In genomic region chr3:69080233-69080644, GRCh38 we compare ENCODE assay signal across 8 cellular contexts. TPM values are rescaled to one million over a fixed set of nuclear protein-coding genes. Genes with fewer than 3 reads are reported as not detected.
A peak's percentile ranks its signal among the peaks of the same experiment; 100 is the strongest.
DNase-seq lines count a peak whose midpoint lies in the region; ATAC-seq and TF ChIP-seq lines count a peak whose summit lies in the region.

Gene UBA3, minus strand, starts transcription at chr3:69080365. Its CDS starts 12 bp downstream, at chr3:69080353.

- POLR2A ChIA-PET in CD8-positive, alpha-beta T cell (lab: Charles Lee), result interaction anchor here (0.7 to 3.4 kb wide), 3 partner anchors 10 to 1419 kb away, joined by 3 to 16 read pairs (median 5); partner anchors contain the start of gene TMF1

- H3K9me3 ChIP-seq in CD8-positive, alpha-beta T cell (ENCODE audit: low read length), result no peaks in the 10 kb centered on the region
- no peaks in the 10 kb centered on the region for H3K9me3 ChIP-seq in NT2/D1 (ENCODE audit: insufficient read depth, low read length)

- peaks cover 25% of the 10 kb centered on the region for H3K36me3 Mint-ChIP-seq in CD8-positive, alpha-beta T cell
- peaks cover 5% of the 10 kb centered on the region for H3K36me3 Mint-ChIP-seq in mesothelial cell of epicardium

- in situ Hi-C loops in endometrial microvascular endothelial cells (cut with HindIII; ENCODE audit: inconsistent ontology term, low pct_unique_long_range_greater_than_20kb, low sequenced_read_pairs), result loop anchor here (10.0 kb wide), 1 partner anchor 85 kb away; no protein-coding TSS in a partner anchor

- H3K27ac ChIP-seq in CD8-positive, alpha-beta T cell (ENCODE audit: low read depth, low read length), result peak within 1 kb of the TSS; percentile 56

- no peaks in the 10 kb centered on the region for H3K27me3 Mint-ChIP-seq in CD8-positive, alpha-beta T cell (ENCODE audit: low read depth)
- no peaks in the 10 kb centered on the region for H3K27me3 Mint-ChIP-seq in mesothelial cell of epicardium (ENCODE audit: low read depth)

- CTCF ChIA-PET in CD8-positive, alpha-beta T cell (lab: Charles Lee), result no interaction called here

- peak within 1 kb of the TSS; percentile 60 for H3K4me3 ChIP-seq in CD8-positive, alpha-beta T cell (ENCODE audit: low read depth, low read length)
- peak within 1 kb of the TSS; percentile 76 for H3K4me3 ChIP-seq in NT2/D1 (ENCODE audit: insufficient read length, low read depth)

- H3K36me3 ChIP-seq in CD8-positive, alpha-beta T cell (ENCODE audit: insufficient read depth, low read length), result no peaks in the 10 kb centered on the region
- H3K36me3 ChIP-seq in NT2/D1 (ENCODE audit: insufficient read depth, insufficient read length, low read length), result peaks cover 18% of the 10 kb centered on the region

- H3K4me1 ChIP-seq in CD8-positive, alpha-beta T cell (ENCODE audit: insufficient read depth, low read length), result peaks cover 60% of the 10 kb centered on the region
- H3K4me1 ChIP-seq in NT2/D1 (ENCODE audit: insufficient read depth, insufficient read length), result no peaks in the 10 kb centered on the region

- peaks cover 68% of the 10 kb centered on the region for H3K4me1 Mint-ChIP-seq in CD8-positive, alpha-beta T cell (ENCODE audit: low read depth)
- H3K4me1 Mint-ChIP-seq in mesothelial cell of epicardium, result peaks cover 44% of the 10 kb centered on the region

- no peaks in the 10 kb centered on the region for H3K27me3 ChIP-seq in CD8-positive, alpha-beta T cell (ENCODE audit: insufficient read depth, low read length)
- no peaks in the 10 kb centered on the region for H3K27me3 ChIP-seq in NT2/D1 (ENCODE audit: insufficient read depth, insufficient read length)

- no peak for TF ChIP-seq CTCF in CD8-positive, alpha-beta T cell (IDR thresholded peaks at IDR 0.05)
- TF ChIP-seq CTCF in mesothelial cell of epicardium (IDR thresholded peaks at IDR 0.05; ENCODE audit: unreplicated experiment), result no peak

- peak within 1 kb of the TSS; percentile 94 for H3K9ac ChIP-seq in NT2/D1 (ENCODE audit: insufficient read length, low read depth)

- intact Hi-C loops in CD8-positive, alpha-beta T cell (cut with DNase I, micrococcal nuclease), result loop anchor here (1.0 to 10.0 kb wide), 5 partner anchors 15 to 1425 kb away; partner anchors contain the start of genes EOGT (in 2 of the 2), SUCLG2 (in 1 of the 2) and TMF1 (in 1 of the 2)

- ATAC-seq in CD8-positive, alpha-beta T cell, result peak; percentile 76
- peak; percentile 17 for ATAC-seq in GM19468 (IDR thresholded peaks at IDR 0.05; ENCODE audit: extremely low read depth, unreplicated experiment)

- no peaks in the 10 kb centered on the region for H3K9me3 Mint-ChIP-seq in CD8-positive, alpha-beta T cell
- no peaks in the 10 kb centered on the region for H3K9me3 Mint-ChIP-seq in mesothelial cell of epicardium

- peak within 1 kb of the TSS; percentile 80 for H3K4me3 Mint-ChIP-seq in CD8-positive, alpha-beta T cell
- peak within 1 kb of the TSS; percentile 76 for H3K4me3 Mint-ChIP-seq in mesothelial cell of epicardium

- DNase-seq in CD8-positive, alpha-beta T cell, result peak; percentile 85 to 95 (median 90)
- DNase-seq in HT1080 (ENCODE audit: low read depth) (peak; percentile 44), NT2/D1 (ENCODE audit: low read depth, low spot score) (peak; percentile 85), mesothelial cell of epicardium (ENCODE audit: low spot score in 2 of 2, unreplicated experiment in 2 of 2) (peak; percentile 80)
- peak; percentile 72 for DNase-seq in activated CD8-positive, alpha-beta memory T cell treated with anti-CD3 and anti-CD28 coated beads, Interleukin-2, amount 50 U/mL, for 24 hours (ENCODE audit: extremely low read depth)
- DNase-seq in stimulated activated CD8-positive, alpha-beta memory T cell treated with anti-CD3 and anti-CD28 coated beads, Interleukin-15, amount 100 ng/mL, for 4 hours (ENCODE audit: low read depth in 2 of 2), result peak; percentile 81 to 86

- peak within 1 kb of the TSS; percentile 89 for H3K27ac Mint-ChIP-seq in CD8-positive, alpha-beta T cell
- peak within 1 kb of the TSS; percentile 88 for H3K27ac Mint-ChIP-seq in mesothelial cell of epicardium

RNA-seq across cellular contexts. Expression of gene UBA3, which starts in this region (rescaled TPM):
- 10 to 100 TPM; 35.0 to 43.5 TPM for total RNA-seq in CD8-positive, alpha-beta T cell
- total RNA-seq in HT1080 (2014; rRNA removed; shearing (Covaris generic)), result 55.5 and 55.9 TPM in 2 replicates
- polyA plus RNA-seq in HT1080 (2015; cell fraction: cytosol; rRNA removed), result 58.2 and 62.7 TPM in 2 replicates
- polyA plus RNA-seq in HT1080 (2015; cell fraction: nucleus; rRNA removed), result 105 and 111 TPM in 2 replicates
- total RNA-seq in endometrial microvascular endothelial cells (ENCODE audit: inconsistent ontology term) (73.8 TPM), mesothelial cell of epicardium (62.1 to 70.8 TPM (median 67.7 TPM) in 3 replicates)

Comparison
In these comparisons a context has a peak if more than half of its experiments do, and no peak if none do; other contexts are left out.
1. Peak in every context shown above with its lines: DNase-seq, ATAC-seq, H3K4me3 ChIP-seq and H3K27ac ChIP-seq.